ENCODE assay signal across 1 cellular context in the genomic region with DNA sequence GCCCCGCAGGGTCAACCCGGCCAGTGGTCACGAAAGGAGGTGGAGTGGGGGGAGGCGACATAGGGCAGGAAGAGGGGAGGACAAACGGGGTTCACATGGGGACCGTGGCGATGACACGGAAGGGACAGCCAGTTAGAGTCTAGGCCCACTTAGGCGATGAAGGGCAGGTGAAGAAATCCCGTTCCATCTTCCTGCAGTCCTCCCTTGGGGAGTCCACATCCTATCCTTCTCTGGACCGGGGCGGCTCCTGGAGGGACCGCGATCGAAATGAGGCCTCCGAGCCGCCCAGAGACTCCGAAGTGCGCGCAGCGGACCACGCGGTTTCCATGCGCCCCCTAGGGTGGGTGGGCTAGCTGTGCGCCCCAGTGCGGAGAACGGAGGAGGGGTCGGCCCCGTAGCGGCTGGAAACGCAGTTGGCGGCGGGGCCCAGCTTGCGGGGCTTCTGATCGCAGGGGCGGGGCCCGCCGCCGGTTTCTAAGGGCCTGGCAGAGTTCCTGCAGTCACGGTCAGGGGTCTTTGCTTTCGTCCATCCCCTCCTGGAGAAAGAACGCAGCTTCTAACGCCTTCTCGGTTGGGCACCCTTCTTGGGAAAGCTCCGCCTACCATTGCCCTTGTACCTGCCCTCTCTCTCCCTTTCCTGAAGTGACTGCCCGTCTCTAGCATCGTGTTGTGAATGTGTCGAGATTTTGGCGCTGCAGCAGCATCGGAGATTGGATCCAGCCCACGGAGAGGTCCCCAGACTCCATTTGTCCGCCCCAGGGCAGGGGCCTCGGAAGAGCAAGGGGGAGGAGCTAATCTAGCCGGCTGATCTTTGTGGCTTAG.
TF ChIP-seq lines count a peak whose summit lies in the region.

No MANE protein-coding gene starts in this region.

TF ChIP-seq in H1, 55 proteins besides CTCF, POLR2A, EP300 and RAD21:
- TF ChIP-seq, protein P1, sequence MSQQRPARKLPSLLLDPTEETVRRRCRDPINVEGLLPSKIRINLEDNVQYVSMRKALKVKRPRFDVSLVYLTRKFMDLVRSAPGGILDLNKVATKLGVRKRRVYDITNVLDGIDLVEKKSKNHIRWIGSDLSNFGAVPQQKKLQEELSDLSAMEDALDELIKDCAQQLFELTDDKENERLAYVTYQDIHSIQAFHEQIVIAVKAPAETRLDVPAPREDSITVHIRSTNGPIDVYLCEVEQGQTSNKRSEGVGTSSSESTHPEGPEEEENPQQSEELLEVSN (IDR thresholded peaks at IDR 0.05), result peak; percentile 48
- TF ChIP-seq RBBP5 (IDR thresholded peaks at IDR 0.05; ENCODE audit: borderline replicate concordance, low read depth, low read length), result peak; percentile 38; the same call in 1 of the 2 replicates
- TF ChIP-seq EGR1 (IDR thresholded peaks at IDR 0.05; ENCODE audit: borderline replicate concordance, low read depth, low read length), result peak; percentile 31; the same call in 1 of the 2 replicates
- TF ChIP-seq TAF7 (optimal IDR thresholded peaks at IDR 0.05; ENCODE audit: borderline replicate concordance, low read depth, low read length), result peak; percentile 50
- TF ChIP-seq TBP (IDR thresholded peaks at IDR 0.05; ENCODE audit: low read depth, low read length), result peak; percentile 9; the same call in 1 of the 2 replicates
- TF ChIP-seq GABPA (IDR thresholded peaks at IDR 0.05; ENCODE audit: borderline replicate concordance, insufficient read depth, low read length), result peak; percentile 51; the same call in 1 of the 2 replicates
- TF ChIP-seq GTF2F1 (IDR thresholded peaks at IDR 0.05; ENCODE audit: borderline replicate concordance, low read depth, low read length), result 0 out of 2 replicates have a peak, but pooled peaks have one; percentile 11
- TF ChIP-seq ASH2L (IDR thresholded peaks at IDR 0.05; ENCODE audit: low read length), result peak; percentile 59
- no peak for TF ChIP-seq CTBP2 (IDR thresholded peaks at IDR 0.05; ENCODE audit: borderline replicate concordance, insufficient read depth, insufficient read length, low read length)
- no peak for TF ChIP-seq MAFK (IDR thresholded peaks at IDR 0.05; ENCODE audit: low read depth, low read length)
- TF ChIP-seq TAF1 (IDR thresholded peaks at IDR 0.05; ENCODE audit: low read depth, low read length), result peak; percentile 56; the same call in 1 of the 2 replicates
- TF ChIP-seq PHF8 (conservative IDR thresholded peaks at IDR 0.05; ENCODE audit: low read depth, low read length), result peak; percentile 58
- no peak for TF ChIP-seq SIN3A (conservative IDR thresholded peaks at IDR 0.05 in 1 of 2, IDR thresholded peaks at IDR 0.05 in 1 of 2; ENCODE audit: low read depth in 1 of 2, low read length in 2 of 2)
- peak; percentile 67 to 89; a peak in 1 of 4 replicates for TF ChIP-seq HDAC2 (IDR thresholded peaks at IDR 0.05; ENCODE audit: borderline replicate concordance in 1 of 2, low read depth in 2 of 2, low read length in 2 of 2)
- TF ChIP-seq SUZ12 (IDR thresholded peaks at IDR 0.05; ENCODE audit: low read length), result no peak
- peak; percentile 78 for TF ChIP-seq KDM4A (IDR thresholded peaks at IDR 0.05; ENCODE audit: low read depth, low read length, severe bottlenecking)
- TF ChIP-seq JUN (IDR thresholded peaks at IDR 0.05; ENCODE audit: low read depth, low read length), result no peak
- TF ChIP-seq, protein P2, sequence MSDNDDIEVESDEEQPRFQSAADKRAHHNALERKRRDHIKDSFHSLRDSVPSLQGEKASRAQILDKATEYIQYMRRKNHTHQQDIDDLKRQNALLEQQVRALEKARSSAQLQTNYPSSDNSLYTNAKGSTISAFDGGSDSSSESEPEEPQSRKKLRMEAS (IDR thresholded peaks at IDR 0.05), result peak; percentile 95
- peak; percentile 71 for TF ChIP-seq CREB1 (IDR thresholded peaks at IDR 0.05)
- TF ChIP-seq NRF1 (IDR thresholded peaks at IDR 0.05; ENCODE audit: low read depth, low read length), result no peak
- TF ChIP-seq POLR2AphosphoS5 (IDR thresholded peaks at IDR 0.05; ENCODE audit: low read depth, low read length), result peak; percentile 77; the same call in 1 of the 2 replicates
